In genomic region chr4:36332023-36332781, GRCh38 we compare ENCODE assay signal across 10 cellular contexts. TPM values are rescaled to one million over a fixed set of nuclear protein-coding genes. Genes with fewer than 3 reads are reported as not detected.
DNase-seq lines count a peak whose midpoint lies in the region; ATAC-seq, FAIRE-seq and TF ChIP-seq lines count a peak whose summit lies in the region.
"Had no signal": no experiment of that assay in that cellular context is flagged by ENCODE, and none has a peak within 500 bp of the region (broad histone marks: within the 10 kb centered on the region; RNA-seq: fewer than 3 reads in every experiment).

No MANE protein-coding gene starts in this region.

- peak; percentile 16 for DNase-seq in GM10266 (ENCODE audit: extremely low spot score)
- peak; percentile 2 for DNase-seq in astrocyte (ENCODE audit: low read depth)
- no peak for DNase-seq in NCI-H345 (lab: John Stamatoyannopoulos, UW)
- no peak for DNase-seq in D341Med (ENCODE audit: low spot score)
- no peak for DNase-seq in mammary epithelial cell
- DNase-seq in NCI-H128 (lab: John Stamatoyannopoulos, UW; ENCODE audit: unreplicated experiment), result no peak
- DNase-seq: Calu3; central memory CD4-positive, alpha-beta T cell had no signal

- in situ Hi-C loops in mammary epithelial cell (cut with MboI; ENCODE audit: low sequenced_read_pairs in 2 of 2), result no loop called here

- no peaks in the 10 kb centered on the region for H3K9me3 Mint-ChIP-seq in astrocyte (ENCODE audit: unreplicated experiment)

- intact Hi-C loops in mammary epithelial cell (cut with micrococcal nuclease), result no loop called here

- no peak for TF ChIP-seq CTCF in GM10266 (IDR thresholded peaks at IDR 0.05; ENCODE audit: control insufficient read depth, insufficient read depth, low read depth, missing control alignments)
- no peak for TF ChIP-seq CTCF in astrocyte (IDR thresholded peaks at IDR 0.05; ENCODE audit: insufficient read depth, low read depth, low read length)
- no peak for TF ChIP-seq CTCF in mammary epithelial cell (conservative IDR thresholded peaks at IDR 0.05 in 1 of 2, IDR thresholded peaks at IDR 0.05 in 1 of 2; ENCODE audit: extremely low read depth in 1 of 2, insufficient read depth in 1 of 2, low read depth in 1 of 2, low read length in 2 of 2)

- H3K36me3 ChIP-seq in astrocyte (ENCODE audit: insufficient read depth, low read length), result no peaks in the 10 kb centered on the region
- H3K36me3 ChIP-seq in mammary epithelial cell (ENCODE audit: insufficient read depth, low read length), result no peaks in the 10 kb centered on the region

- ATAC-seq in GM19328 (IDR thresholded peaks at IDR 0.05; ENCODE audit: unreplicated experiment) (peak; percentile 74), HG03025 (IDR thresholded peaks at IDR 0.05; ENCODE audit: low FRiP score, unreplicated experiment) (peak; percentile 84)

- H3K4me1 Mint-ChIP-seq in astrocyte (ENCODE audit: low read depth, unreplicated experiment), result no peaks in the 10 kb centered on the region

- H3K27ac Mint-ChIP-seq in astrocyte (ENCODE audit: unreplicated experiment), result no peak overlapping the region

- peaks cover 4% of the 10 kb centered on the region for H3K27me3 Mint-ChIP-seq in astrocyte (ENCODE audit: low read depth, unreplicated experiment)

- no peaks in the 10 kb centered on the region for H3K36me3 Mint-ChIP-seq in astrocyte (ENCODE audit: low read depth, unreplicated experiment)

- no peak for FAIRE-seq in astrocyte (lab: Jason Lieb, UNC)

- H2AFZ ChIP-seq in astrocyte (ENCODE audit: low read depth, low read length), result peak overlapping the region; percentile 23
- no peak overlapping the region for H2AFZ ChIP-seq in mammary epithelial cell (ENCODE audit: low read depth, low read length)

- H3K9me3 ChIP-seq in astrocyte (ENCODE audit: insufficient read depth, low read depth, low read length) (no peaks in the 10 kb centered on the region), mammary epithelial cell (replicated peaks; ENCODE audit: insufficient read depth, low read length) (no peaks in the 10 kb centered on the region)

- CTCF ChIA-PET in mammary epithelial cell (lab: Charles Lee; ENCODE audit: low non-redundant PET), result no interaction called here

- H3K4me3 ChIP-seq in astrocyte (ENCODE audit: insufficient read depth, low read depth, low read length) (no peak overlapping the region), mammary epithelial cell (replicated peaks in 1 of 3; ENCODE audit: insufficient read depth in 1 of 3, low read depth in 2 of 3, low read length in 3 of 3) (no peak overlapping the region)

- no TSS peak for BruUV-seq in mammary epithelial cell (replicated peaks; lab: Mats Ljungman, UMichigan)

- H4K20me1 ChIP-seq in astrocyte (ENCODE audit: insufficient read depth, low read length) (no peaks in the 10 kb centered on the region), mammary epithelial cell (ENCODE audit: insufficient read depth, low read length) (no peaks in the 10 kb centered on the region)

- no peak overlapping the region for H3K9ac ChIP-seq in astrocyte (ENCODE audit: low read length)
- no peak overlapping the region for H3K9ac ChIP-seq in mammary epithelial cell (ENCODE audit: insufficient read depth, low read length)

- H3K4me2 ChIP-seq in astrocyte (ENCODE audit: low read length) (no peak overlapping the region), mammary epithelial cell (ENCODE audit: insufficient read depth, low read depth, low read length) (no peak overlapping the region)

- H3K79me2 ChIP-seq in astrocyte (ENCODE audit: insufficient read depth, low read length) (no peaks in the 10 kb centered on the region), mammary epithelial cell (ENCODE audit: insufficient read depth, low read length) (no peaks in the 10 kb centered on the region)

- H3K4me3 Mint-ChIP-seq in astrocyte (ENCODE audit: unreplicated experiment), result no peak overlapping the region

- dilution Hi-C loops in mammary epithelial cell (cut with HindIII; ENCODE audit: low sequenced_read_pairs), result no loop called here

- H3K27me3 ChIP-seq in astrocyte (ENCODE audit: insufficient read depth, low read length) (no peaks in the 10 kb centered on the region), mammary epithelial cell (ENCODE audit: insufficient read depth, low read length) (no peaks in the 10 kb centered on the region)

- H3K4me1 ChIP-seq in astrocyte (ENCODE audit: insufficient read depth, low read length) (peaks cover 3% of the 10 kb centered on the region), mammary epithelial cell (ENCODE audit: insufficient read depth, low read length) (no peaks in the 10 kb centered on the region)

- H3K27ac ChIP-seq in astrocyte (ENCODE audit: low read depth, low read length), result no peak overlapping the region
- H3K27ac ChIP-seq in mammary epithelial cell (ENCODE audit: insufficient read depth, low read depth, low read length), result no peak overlapping the region

- 63% methylated on average over 6 of the region's 7 CpGs for WGBS in mammary epithelial cell (ENCODE audit: low coverage, missing lambda C conversion rate)

RNA-seq across cellular contexts. Expression of gene DTHD1, which starts 50.8 kb away (rescaled TPM):
- not detected in 2 replicates for total RNA-seq in astrocyte
- not detected for total RNA-seq in mammary epithelial cell
- not detected for polyA plus RNA-seq in mammary epithelial cell
- not detected for polyA minus RNA-seq in mammary epithelial cell
- total RNA-seq: Calu3 had no signal

Comparison
In these comparisons a context has a peak if more than half of its experiments do, and no peak if none do; other contexts are left out.
1. DNase-seq: peak in GM10266 (single experiment) and astrocyte (single experiment); none in NCI-H345 (single experiment), D341Med (single experiment), mammary epithelial cell (single experiment) and NCI-H128 (single experiment).